In genomic region chr7:149466364-149466763, GRCh38 we compare ENCODE assay signal across 1 cellular context.
A peak's percentile ranks its signal among the peaks of the same experiment; 100 is the strongest.
TF ChIP-seq lines count a peak whose summit lies in the region.

No MANE protein-coding gene starts in this region.

TF ChIP-seq in K562, 482 proteins besides CTCF, POLR2A, EP300 and RAD21 (continued from another document):
- TF ChIP-seq KLF13 (tag; IDR thresholded peaks at IDR 0.05; ENCODE audit: borderline replicate concordance, low read depth) (no peak), GABPB1 (CRISPR knock-in tag; IDR thresholded peaks at IDR 0.05) (no peak), HINFP (tag; conservative IDR thresholded peaks at IDR 0.05; ENCODE audit: low read depth) (no peak), TAF1 (IDR thresholded peaks at IDR 0.05; ENCODE audit: control insufficient read depth, extremely low read depth, insufficient read depth, low read length, severe bottlenecking) (no peak), MEF2D (tag; conservative IDR thresholded peaks at IDR 0.05; ENCODE audit: low read depth) (no peak), ZNF318 (IDR thresholded peaks at IDR 0.05; ENCODE audit: borderline replicate concordance in 1 of 2, low read depth in 1 of 2) (no peak), ARNT (IDR thresholded peaks at IDR 0.05) (peak in 1 of 2 experiments; percentile 65; a peak in 1 of 4 replicates), ZNF280A (IDR thresholded peaks at IDR 0.05; ENCODE audit: low read depth, partially characterized antibody) (peak; percentile 98), HNRNPK (IDR thresholded peaks at IDR 0.05; ENCODE audit: low read depth, low read length, poor library complexity, severe bottlenecking) (no peak), FOXP1 (CRISPR knock-in tag; IDR thresholded peaks at IDR 0.05) (no peak), ZBTB17 (CRISPR knock-in tag; IDR thresholded peaks at IDR 0.05) (no peak), HMG20A (CRISPR knock-in tag; conservative IDR thresholded peaks at IDR 0.05) (no peak), PYGO2 (tag; IDR thresholded peaks at IDR 0.05) (no peak), CBX3 (IDR thresholded peaks at IDR 0.05; ENCODE audit: borderline replicate concordance in 1 of 2, low read length in 2 of 2) (peak in 1 of 2 experiments; percentile 100; a peak in 2 of 3 replicates), XRCC3 (IDR thresholded peaks at IDR 0.05) (peak; percentile 85), CUX1 (CRISPR knock-in tag; IDR thresholded peaks at IDR 0.05) (no peak)
- TF ChIP-seq, protein P1, sequence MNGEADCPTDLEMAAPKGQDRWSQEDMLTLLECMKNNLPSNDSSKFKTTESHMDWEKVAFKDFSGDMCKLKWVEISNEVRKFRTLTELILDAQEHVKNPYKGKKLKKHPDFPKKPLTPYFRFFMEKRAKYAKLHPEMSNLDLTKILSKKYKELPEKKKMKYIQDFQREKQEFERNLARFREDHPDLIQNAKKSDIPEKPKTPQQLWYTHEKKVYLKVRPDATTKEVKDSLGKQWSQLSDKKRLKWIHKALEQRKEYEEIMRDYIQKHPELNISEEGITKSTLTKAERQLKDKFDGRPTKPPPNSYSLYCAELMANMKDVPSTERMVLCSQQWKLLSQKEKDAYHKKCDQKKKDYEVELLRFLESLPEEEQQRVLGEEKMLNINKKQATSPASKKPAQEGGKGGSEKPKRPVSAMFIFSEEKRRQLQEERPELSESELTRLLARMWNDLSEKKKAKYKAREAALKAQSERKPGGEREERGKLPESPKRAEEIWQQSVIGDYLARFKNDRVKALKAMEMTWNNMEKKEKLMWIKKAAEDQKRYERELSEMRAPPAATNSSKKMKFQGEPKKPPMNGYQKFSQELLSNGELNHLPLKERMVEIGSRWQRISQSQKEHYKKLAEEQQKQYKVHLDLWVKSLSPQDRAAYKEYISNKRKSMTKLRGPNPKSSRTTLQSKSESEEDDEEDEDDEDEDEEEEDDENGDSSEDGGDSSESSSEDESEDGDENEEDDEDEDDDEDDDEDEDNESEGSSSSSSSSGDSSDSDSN (IDR thresholded peaks at IDR 0.05; ENCODE audit: borderline replicate concordance in 1 of 2, low read depth in 2 of 2, low read length in 2 of 2), result no peak
- TF ChIP-seq, protein P2, sequence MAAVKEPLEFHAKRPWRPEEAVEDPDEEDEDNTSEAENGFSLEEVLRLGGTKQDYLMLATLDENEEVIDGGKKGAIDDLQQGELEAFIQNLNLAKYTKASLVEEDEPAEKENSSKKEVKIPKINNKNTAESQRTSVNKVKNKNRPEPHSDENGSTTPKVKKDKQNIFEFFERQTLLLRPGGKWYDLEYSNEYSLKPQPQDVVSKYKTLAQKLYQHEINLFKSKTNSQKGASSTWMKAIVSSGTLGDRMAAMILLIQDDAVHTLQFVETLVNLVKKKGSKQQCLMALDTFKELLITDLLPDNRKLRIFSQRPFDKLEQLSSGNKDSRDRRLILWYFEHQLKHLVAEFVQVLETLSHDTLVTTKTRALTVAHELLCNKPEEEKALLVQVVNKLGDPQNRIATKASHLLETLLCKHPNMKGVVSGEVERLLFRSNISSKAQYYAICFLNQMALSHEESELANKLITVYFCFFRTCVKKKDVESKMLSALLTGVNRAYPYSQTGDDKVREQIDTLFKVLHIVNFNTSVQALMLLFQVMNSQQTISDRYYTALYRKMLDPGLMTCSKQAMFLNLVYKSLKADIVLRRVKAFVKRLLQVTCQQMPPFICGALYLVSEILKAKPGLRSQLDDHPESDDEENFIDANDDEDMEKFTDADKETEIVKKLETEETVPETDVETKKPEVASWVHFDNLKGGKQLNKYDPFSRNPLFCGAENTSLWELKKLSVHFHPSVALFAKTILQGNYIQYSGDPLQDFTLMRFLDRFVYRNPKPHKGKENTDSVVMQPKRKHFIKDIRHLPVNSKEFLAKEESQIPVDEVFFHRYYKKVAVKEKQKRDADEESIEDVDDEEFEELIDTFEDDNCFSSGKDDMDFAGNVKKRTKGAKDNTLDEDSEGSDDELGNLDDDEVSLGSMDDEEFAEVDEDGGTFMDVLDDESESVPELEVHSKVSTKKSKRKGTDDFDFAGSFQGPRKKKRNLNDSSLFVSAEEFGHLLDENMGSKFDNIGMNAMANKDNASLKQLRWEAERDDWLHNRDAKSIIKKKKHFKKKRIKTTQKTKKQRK (IDR thresholded peaks at IDR 0.05; ENCODE audit: borderline replicate concordance, low read depth, low read length), result no peak
